Comparison of ENCODE assay signal across 21 cellular contexts in genomic region chr2:9483107-9483506, GRCh38.
"Had no signal": no experiment of that assay in that cellular context is flagged by ENCODE, and none has a peak within 500 bp of the region (broad histone marks: within the 10 kb centered on the region; RNA-seq: fewer than 3 reads in every experiment).

No MANE protein-coding gene starts in this region.

- H3K4me2 ChIP-seq: hepatocyte had no signal

- DNase-seq: activated CD4-positive, alpha-beta T cell treated with anti-CD3 and anti-CD28 coated beads for 48 hours; activated CD8-positive, alpha-beta memory T cell treated with anti-CD3 and anti-CD28 coated beads, Interleukin-2, amount 50 U/mL, for 48 hours; activated naive CD4-positive, alpha-beta T cell; activated naive CD8-positive, alpha-beta T cell treated with anti-CD3 and anti-CD28 coated beads, Interleukin-2, amount 10 ng/mL, durations not matched to agents 7 days and 5 days; anterior cingulate cortex; erythroblast; kidney; left ventricle myocardium inferior; mucosa of descending colon; naive thymus-derived CD4-positive, alpha-beta T cell; posterior cingulate gyrus; right cardiac atrium; stimulated activated CD4-positive, alpha-beta T cell treated with anti-CD3 and anti-CD28 coated beads, Interleukin-4, amount 100 ng/mL, for 4 hours; stimulated activated naive CD8-positive, alpha-beta T cell treated with anti-CD3 and anti-CD28 coated beads, Interleukin-15, amount 100 ng/mL, for 72 hours; T-helper 17 cell had no signal

- H3K27ac ChIP-seq: breast epithelium, hepatocyte, left ventricle myocardium inferior, skin epidermis had no signal

- H3K27me3 ChIP-seq: breast epithelium, hepatocyte had no signal

- H3K27me3 Mint-ChIP-seq: activated naive CD8-positive, alpha-beta T cell treated with anti-CD3 and anti-CD28 coated beads, Interleukin-2, amount 10 ng/mL, durations not matched to agents 7 days and 5 days; memory B cell; naive thymus-derived CD4-positive, alpha-beta T cell; stimulated activated naive CD8-positive, alpha-beta T cell treated with anti-CD3 and anti-CD28 coated beads, Interleukin-15, amount 100 ng/mL, for 72 hours; T-helper 17 cell had no signal

- H3K9me3 Mint-ChIP-seq: activated naive CD8-positive, alpha-beta T cell treated with anti-CD3 and anti-CD28 coated beads, Interleukin-2, amount 10 ng/mL, durations not matched to agents 7 days and 5 days; activated T-helper 1 cell treated with anti-CD3 and anti-CD28 coated beads, Interleukin-12 subunit alpha, Interleukin-12 subunit beta, Interleukin-2, Interleukin-4 antibody, amounts not matched to agents 30 ng/mL and 10 ng/mL and 1 ng/mL, durations not matched to agents 14 hours and 24 hours and 36 hours; memory B cell; naive thymus-derived CD4-positive, alpha-beta T cell; stimulated activated naive CD8-positive, alpha-beta T cell treated with anti-CD3 and anti-CD28 coated beads, Interleukin-15, amount 100 ng/mL, for 72 hours; WTC11 had no signal

- H3K4me1 ChIP-seq: breast epithelium had no signal

- ATAC-seq: mucosa of descending colon; naive thymus-derived CD4-positive, alpha-beta T cell; right cardiac atrium; stimulated activated naive CD8-positive, alpha-beta T cell treated with anti-CD3 and anti-CD28 coated beads, Interleukin-15, amount 100 ng/mL, for 72 hours; T-helper 17 cell; WTC11 had no signal

- H3K4me3 Mint-ChIP-seq: activated naive CD8-positive, alpha-beta T cell treated with anti-CD3 and anti-CD28 coated beads, Interleukin-2, amount 10 ng/mL, durations not matched to agents 7 days and 5 days; activated T-helper 1 cell treated with anti-CD3 and anti-CD28 coated beads, Interleukin-12 subunit alpha, Interleukin-12 subunit beta, Interleukin-2, Interleukin-4 antibody, amounts not matched to agents 30 ng/mL and 10 ng/mL and 1 ng/mL, durations not matched to agents 14 hours and 24 hours and 36 hours; memory B cell; naive thymus-derived CD4-positive, alpha-beta T cell; stimulated activated naive CD8-positive, alpha-beta T cell treated with anti-CD3 and anti-CD28 coated beads, Interleukin-15, amount 100 ng/mL, for 72 hours; T-helper 17 cell; WTC11 had no signal

- H2AFZ ChIP-seq: hepatocyte had no signal

- H3K4me3 ChIP-seq: breast epithelium, hepatocyte, left ventricle myocardium inferior, mucosa of descending colon, skin epidermis had no signal

- H3K27ac Mint-ChIP-seq: activated naive CD8-positive, alpha-beta T cell treated with anti-CD3 and anti-CD28 coated beads, Interleukin-2, amount 10 ng/mL, durations not matched to agents 7 days and 5 days; activated T-helper 1 cell treated with anti-CD3 and anti-CD28 coated beads, Interleukin-12 subunit alpha, Interleukin-12 subunit beta, Interleukin-2, Interleukin-4 antibody, amounts not matched to agents 30 ng/mL and 10 ng/mL and 1 ng/mL, durations not matched to agents 14 hours and 24 hours and 36 hours; memory B cell; T-helper 17 cell; WTC11 had no signal

- H3K4me1 Mint-ChIP-seq: WTC11 had no signal
